1 cellular context compared by ENCODE assay signal in the genomic region with DNA sequence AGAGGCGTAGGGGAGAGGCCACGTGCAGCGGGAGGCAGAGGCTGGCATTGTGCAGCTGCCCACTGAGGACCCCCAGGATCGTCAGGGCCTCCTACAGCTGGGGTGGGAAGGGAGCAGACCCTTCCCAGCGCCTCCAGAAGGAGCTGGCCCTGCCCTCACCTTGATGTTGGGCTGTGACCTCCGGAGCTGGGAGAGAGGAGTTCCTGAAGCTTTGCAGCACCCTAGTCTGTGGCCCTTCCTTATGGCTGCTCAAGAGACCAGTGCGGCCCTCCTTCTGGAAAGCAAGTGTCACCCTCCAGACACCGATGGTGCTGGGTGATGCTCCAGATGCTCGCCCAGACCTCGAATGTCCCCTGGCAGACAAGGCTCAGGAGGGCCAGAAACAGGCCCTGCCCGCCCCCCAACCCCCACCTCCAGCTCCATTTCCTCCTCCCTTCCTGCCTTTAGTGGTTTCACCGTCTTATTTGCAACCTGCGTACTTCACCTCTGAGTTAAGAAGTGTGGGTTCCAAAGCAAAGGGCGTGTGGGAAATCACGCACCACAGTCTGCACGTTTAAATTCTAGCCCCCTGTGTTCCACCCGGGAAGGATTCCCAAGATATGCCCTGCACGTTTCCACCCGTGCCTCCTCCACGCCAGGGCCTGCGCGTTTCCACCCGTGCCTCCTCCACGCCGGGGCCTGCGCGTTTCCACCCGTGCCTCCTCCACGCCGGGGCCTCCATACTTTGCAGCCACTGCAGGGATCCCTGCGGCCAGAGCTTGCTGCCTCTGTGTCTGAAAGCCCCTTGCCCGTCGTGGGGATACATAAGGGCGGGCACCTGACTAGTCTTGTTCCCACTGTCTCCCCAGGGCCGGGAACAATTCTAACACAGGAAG.
TF ChIP-seq lines count a peak whose summit lies in the region.

No MANE protein-coding gene starts in this region.

TF ChIP-seq in K562, 482 proteins besides CTCF, POLR2A, EP300 and RAD21:
- TF ChIP-seq SAFB (IDR thresholded peaks at IDR 0.05; ENCODE audit: borderline replicate concordance, low read depth, low read length) = peak; percentile 72
